In genomic region chr16:51147776-51148673, GRCh38 we compare ENCODE assay signal across 18 cellular contexts. TPM values are rescaled to one million over a fixed set of nuclear protein-coding genes. Genes with fewer than 3 reads are reported as not detected.
A peak's percentile ranks its signal among the peaks of the same experiment; 100 is the strongest.
DNase-seq lines count a peak whose midpoint lies in the region; ATAC-seq and TF ChIP-seq lines count a peak whose summit lies in the region.
"Had no signal": no experiment of that assay in that cellular context is flagged by ENCODE, and none has a peak within 500 bp of the region (broad histone marks: within the 10 kb centered on the region; RNA-seq: fewer than 3 reads in every experiment).

No MANE protein-coding gene starts in this region.

- no peak overlapping the region for H4K91ac ChIP-seq in mesenchymal stem cell (ENCODE audit: low read length)

- no peak overlapping the region for H2BK5ac ChIP-seq in mesenchymal stem cell (ENCODE audit: low read depth, low read length, poor library complexity, severe bottlenecking)

- intact Hi-C loops in uterus (cut with DNase I; ENCODE audit: low total_unique reads) = no loop called here
- intact Hi-C loops in left cardiac atrium (cut with DNase I) = loop anchor here in 1 of 2 donors (5.0 kb wide), 1 partner anchor 614 kb away; no protein-coding TSS in a partner anchor
- intact Hi-C loops in PC-9 (cut with micrococcal nuclease; ENCODE audit: unreplicated experiment) = no loop called here

- H3K9me3 ChIP-seq in endodermal cell (ENCODE audit: control insufficient read depth, low read length) (no peaks in the 10 kb centered on the region), mesenchymal stem cell (ENCODE audit: control insufficient read depth, low read length) (no peaks in the 10 kb centered on the region), uterus (no peaks in the 10 kb centered on the region), PC-9 (ENCODE audit: insufficient read depth, low read depth) (no peaks in the 10 kb centered on the region)
- H3K9me3 ChIP-seq: MG63, SK-N-SH had no signal

- H3K27ac ChIP-seq in endodermal cell (ENCODE audit: low read depth, low read length) (no peak overlapping the region), mesenchymal stem cell (ENCODE audit: low read length, poor library complexity, severe bottlenecking) (no peak overlapping the region), uterus (peak overlapping the region; percentile 97), PC-9 (no peak overlapping the region)
- H3K27ac ChIP-seq: 22Rv1 had no signal

- peak overlapping the region; percentile 96 for H3K4me3 Mint-ChIP-seq in endodermal cell
- H3K4me3 Mint-ChIP-seq: activated B cell treated with CpG ODN at 0.5 μM for 24 hours; activated naive CD4-positive, alpha-beta T cell treated with anti-CD3 and anti-CD28 coated beads, Interleukin-2, amount 10 ng/mL, durations not matched to agents 7 days and 5 days; CD8-positive, alpha-beta memory T cell; naive B cell had no signal

- H4K20me1 ChIP-seq in PC-9 (ENCODE audit: insufficient read depth) = no peaks in the 10 kb centered on the region

- H3K27ac Mint-ChIP-seq in endodermal cell = no peak overlapping the region
- H3K27ac Mint-ChIP-seq: activated B cell treated with CpG ODN at 0.5 μM for 24 hours; activated naive CD4-positive, alpha-beta T cell treated with anti-CD3 and anti-CD28 coated beads, Interleukin-2, amount 10 ng/mL, durations not matched to agents 7 days and 5 days; CD8-positive, alpha-beta memory T cell; naive B cell had no signal

- H3K79me2 ChIP-seq in PC-9 (ENCODE audit: low read depth) = no peaks in the 10 kb centered on the region

- no peaks in the 10 kb centered on the region for H3K79me1 ChIP-seq in mesenchymal stem cell (replicated peaks; ENCODE audit: low read length, poor library complexity, severe bottlenecking)

- no peak overlapping the region for H3K23ac ChIP-seq in mesenchymal stem cell (ENCODE audit: low read length in 2 of 2)

- no peak overlapping the region for H2AFZ ChIP-seq in mesenchymal stem cell (ENCODE audit: low read depth, low read length)
- no peak overlapping the region for H2AFZ ChIP-seq in PC-9

- peaks cover 29% of the 10 kb centered on the region for H3K36me3 Mint-ChIP-seq in endodermal cell (ENCODE audit: low read depth)
- H3K36me3 Mint-ChIP-seq: activated naive CD4-positive, alpha-beta T cell treated with anti-CD3 and anti-CD28 coated beads, Interleukin-2, amount 10 ng/mL, durations not matched to agents 7 days and 5 days; CD8-positive, alpha-beta memory T cell had no signal

- no peak overlapping the region for H2BK12ac ChIP-seq in mesenchymal stem cell (ENCODE audit: low read length in 2 of 2)

- no peak overlapping the region for H2BK15ac ChIP-seq in mesenchymal stem cell (ENCODE audit: low read depth, poor library complexity, severe bottlenecking)

- peak overlapping the region; percentile 99 for H3K4me3 ChIP-seq in endodermal cell (ENCODE audit: low read length)
- H3K4me3 ChIP-seq in mesenchymal stem cell (ENCODE audit: insufficient read depth in 1 of 2, low read depth in 1 of 2, low read length in 2 of 2) = no peak overlapping the region
- peak overlapping the region; percentile 66 to 69 for H3K4me3 ChIP-seq in uterus
- H3K4me3 ChIP-seq in PC-9 = no peak overlapping the region

- no peak overlapping the region for H2AK5ac ChIP-seq in mesenchymal stem cell (ENCODE audit: low read length, severe bottlenecking)

- ATAC-seq in left cardiac atrium (no peak), HG02642 (IDR thresholded peaks at IDR 0.05; ENCODE audit: poor library complexity, unreplicated experiment) (no peak)

- H3K4me2 ChIP-seq in mesenchymal stem cell (ENCODE audit: low read length, poor library complexity, severe bottlenecking) = no peak overlapping the region
- H3K4me2 ChIP-seq in PC-9 = no peak overlapping the region
- H3K4me2 ChIP-seq: SK-N-SH had no signal

- H3K9me2 ChIP-seq in PC-9 (ENCODE audit: insufficient read depth) = no peaks in the 10 kb centered on the region
- H3K9me2 ChIP-seq: SK-N-SH had no signal

- H3K18ac ChIP-seq in mesenchymal stem cell (ENCODE audit: low read depth in 1 of 2, low read length in 2 of 2) = no peak overlapping the region

- no peak overlapping the region for H4K8ac ChIP-seq in mesenchymal stem cell (ENCODE audit: low read length)

- no peak for TF ChIP-seq POLR2A in uterus (IDR thresholded peaks at IDR 0.05)

- H3K9ac ChIP-seq in endodermal cell (ENCODE audit: extremely low read depth, low read length, poor library complexity, severe bottlenecking) = peak overlapping the region; percentile 86
- H3K9ac ChIP-seq in mesenchymal stem cell (ENCODE audit: low read length) = no peak overlapping the region
- H3K9ac ChIP-seq: SK-N-SH had no signal

- H2BK120ac ChIP-seq in mesenchymal stem cell (ENCODE audit: low read depth, low read length) = no peak overlapping the region

- TF ChIP-seq CTCF in endodermal cell (conservative IDR thresholded peaks at IDR 0.05) (no peak), uterus (IDR thresholded peaks at IDR 0.05) (no peak), PC-9 (conservative IDR thresholded peaks at IDR 0.05) (no peak)

- peaks cover 3% of the 10 kb centered on the region for H3K36me3 ChIP-seq in endodermal cell (ENCODE audit: control insufficient read depth, insufficient read depth, low read length)
- H3K36me3 ChIP-seq in mesenchymal stem cell (ENCODE audit: control insufficient read depth in 1 of 2, insufficient read depth in 2 of 2, low read depth in 1 of 2, low read length in 2 of 2) = no peaks in the 10 kb centered on the region
- no peaks in the 10 kb centered on the region for H3K36me3 ChIP-seq in uterus
- H3K36me3 ChIP-seq in PC-9 (ENCODE audit: low read depth) = no peaks in the 10 kb centered on the region
- H3K36me3 ChIP-seq: MG63, stomach had no signal

- CTCF ChIA-PET in PC-9 (lab: Charles Lee) = no interaction called here

- H3K14ac ChIP-seq in mesenchymal stem cell (ENCODE audit: low read length in 2 of 2) = no peak overlapping the region

- H3F3A ChIP-seq in PC-9 (ENCODE audit: insufficient read depth, low read depth) = no peaks in the 10 kb centered on the region

- H3K27me3 Mint-ChIP-seq in endodermal cell (ENCODE audit: insufficient read depth) = peaks cover 21% of the 10 kb centered on the region

- H3K9me3 Mint-ChIP-seq in endodermal cell = no peaks in the 10 kb centered on the region
- H3K9me3 Mint-ChIP-seq: activated B cell treated with CpG ODN at 0.5 μM for 24 hours; activated naive CD4-positive, alpha-beta T cell treated with anti-CD3 and anti-CD28 coated beads, Interleukin-2, amount 10 ng/mL, durations not matched to agents 7 days and 5 days had no signal

- POLR2A ChIA-PET in PC-9 (lab: Charles Lee; ENCODE audit: unreplicated experiment) = no interaction called here

- DNase-seq in DMS 273 (lab: John Stamatoyannopoulos, UW; ENCODE audit: unreplicated experiment) = peak; percentile 34
- no peak for DNase-seq in DMS 273 treated with DMSO at 0.1 percent for 48 hours (lab: John Stamatoyannopoulos, UW)
- no peak for DNase-seq in endodermal cell
- DNase-seq in mesenchymal stem cell = peak; percentile 60
- no peak for DNase-seq in uterus
- DNase-seq in left cardiac atrium = no peak
- no peak for DNase-seq in PC-9
- DNase-seq: activated B cell treated with CpG ODN at 0.5 μM for 24 hours; activated CD8-positive, alpha-beta memory T cell treated with anti-CD3 and anti-CD28 coated beads, Interleukin-2, amount 50 U/mL, for 4 hours; activated naive CD4-positive, alpha-beta T cell treated with anti-CD3 and anti-CD28 coated beads, Interleukin-2, amount 10 ng/mL, durations not matched to agents 7 days and 5 days; CD8-positive, alpha-beta memory T cell; GOT3; MG63; naive B cell; SK-N-SH; stomach had no signal

- H3K4me1 ChIP-seq in endodermal cell (ENCODE audit: control insufficient read depth, insufficient read depth, low read length) (peaks cover 18% of the 10 kb centered on the region), mesenchymal stem cell (ENCODE audit: control insufficient read depth, insufficient read depth, low read depth, low read length) (peaks cover 8% of the 10 kb centered on the region), uterus (no peaks in the 10 kb centered on the region), PC-9 (replicated peaks; ENCODE audit: insufficient read depth) (no peaks in the 10 kb centered on the region)

- no peak overlapping the region for H3K4ac ChIP-seq in mesenchymal stem cell (ENCODE audit: low read depth in 1 of 2, low read length in 2 of 2)

- 60% methylated on average over 2 of the region's 3 CpGs; no CpG with 5 or more reads in 1 of the 2 experiments for WGBS in endodermal cell (ENCODE audit: insufficient coverage in 1 of 2, insufficient read length in 1 of 2), 2 experiments
- 29% methylated on average over 1 of the region's 3 CpGs for WGBS in mesenchymal stem cell

- H3K4me1 Mint-ChIP-seq in endodermal cell = peaks cover 54% of the 10 kb centered on the region
- H3K4me1 Mint-ChIP-seq: activated B cell treated with CpG ODN at 0.5 μM for 24 hours had no signal

- H3K27me3 ChIP-seq in endodermal cell (ENCODE audit: control insufficient read depth, insufficient read depth, low read length, poor library complexity, severe bottlenecking) (no peaks in the 10 kb centered on the region), mesenchymal stem cell (ENCODE audit: control insufficient read depth in 1 of 2, insufficient read depth in 1 of 2, low read length in 2 of 2) (peaks cover 0 to 10% of the 10 kb centered on the region in 2 experiments), uterus (no peaks in the 10 kb centered on the region), PC-9 (ENCODE audit: insufficient read depth, low read depth) (peaks cover 13% of the 10 kb centered on the region; the same call in 1 of the 2 replicates)
- H3K27me3 ChIP-seq: MG63 had no signal

- no TSS peak for BruUV-seq in PC-9 (replicated peaks; lab: Mats Ljungman, UMichigan)

RNA-seq across cellular contexts. Expression of gene SALL1, which starts 3.0 kb away (rescaled TPM):
- total RNA-seq in endodermal cell (100 to 1,000 TPM; 122 to 172 TPM), uterus (10 to 100 TPM in 2 of 4 donors, 1 to 10 TPM in 2; 2.1 to 56.0 (median 9.5) TPM), left cardiac atrium (1 to 10 TPM in 1 of 2 donors, under 1 TPM in 1; 0.29 to 4.6 TPM), PC-9 (2021) (not detected in 2 replicates)
- 49.8 TPM for polyA plus RNA-seq in endodermal cell (2013, experiment 1 of 2)
- polyA plus RNA-seq in endodermal cell (2013, experiment 2 of 2) = 45.5 TPM
- 52.3 TPM for polyA plus RNA-seq in mesenchymal stem cell (2013, experiment 1 of 2)
- polyA plus RNA-seq in mesenchymal stem cell (2013, experiment 2 of 2) = 50.1 TPM
- total RNA-seq: activated B cell treated with CpG ODN at 0.5 μM for 24 hours; CD8-positive, alpha-beta memory T cell had no signal
- polyA plus RNA-seq: CD8-positive, alpha-beta memory T cell had no signal

Comparison
In these comparisons a context has a peak if more than half of its experiments do, and no peak if none do; other contexts are left out.
1. DNase-seq: peak in DMS 273 (single experiment) and mesenchymal stem cell (single experiment); none in DMS 273 treated with DMSO at 0.1 percent for 48 hours (single experiment), endodermal cell (single experiment), uterus (0 of 2), left cardiac atrium (single experiment) and PC-9 (0 of 2).
2. H3K27ac ChIP-seq: peak in uterus (2 of 2); none in endodermal cell (single experiment), mesenchymal stem cell (single experiment) and PC-9 (single experiment).
3. H3K4me3 ChIP-seq: peak in endodermal cell (single experiment) and uterus (2 of 2); none in mesenchymal stem cell (0 of 2) and PC-9 (single experiment).